ENCODE assay signal across 13 cellular contexts in genomic region chr1:21100496-21100895, GRCh38.
A peak's percentile ranks its signal among the peaks of the same experiment; 100 is the strongest.
DNase-seq lines count a peak whose midpoint lies in the region; ATAC-seq and TF ChIP-seq lines count a peak whose summit lies in the region.
"Had no signal": no experiment of that assay in that cellular context is flagged by ENCODE, and none has a peak within 500 bp of the region (broad histone marks: within the 10 kb centered on the region; RNA-seq: fewer than 3 reads in every experiment).

No MANE protein-coding gene starts in this region.

- H3K23me2 ChIP-seq in H9 (ENCODE audit: insufficient read length, low read depth, low read length, poor library complexity, severe bottlenecking): no peaks in the 10 kb centered on the region

- TF ChIP-seq CTCF in H9 (conservative IDR thresholded peaks at IDR 0.05): no peak
- no peak for TF ChIP-seq CTCF in fibroblast of mammary gland (conservative IDR thresholded peaks at IDR 0.05; ENCODE audit: control insufficient read depth, insufficient read depth, low read depth, low read length)
- no peak for TF ChIP-seq CTCF in omental fat pad (IDR thresholded peaks at IDR 0.05)
- TF ChIP-seq CTCF in smooth muscle cell (IDR thresholded peaks at IDR 0.05; ENCODE audit: borderline replicate concordance, insufficient read depth, poor library complexity, severe bottlenecking): no peak
- no peak for TF ChIP-seq CTCF in osteoblast (IDR thresholded peaks at IDR 0.05; ENCODE audit: extremely low read depth, low read depth, low read length)
- no peak for TF ChIP-seq CTCF in GM13977 (IDR thresholded peaks at IDR 0.05; ENCODE audit: extremely low read depth, insufficient read depth, missing control alignments)

- peaks cover 1 to 24% (median 13%) of the 10 kb centered on the region in 3 experiments; a peak in 6 of 7 replicates for H3K36me3 Mint-ChIP-seq in H9 (ENCODE audit: insufficient read depth in 1 of 3, low read depth in 3 of 3)

- H2AFZ ChIP-seq in H9 (ENCODE audit: low read length): no peak overlapping the region
- H2AFZ ChIP-seq in smooth muscle cell (ENCODE audit: low read depth): no peak overlapping the region
- no peak overlapping the region for H2AFZ ChIP-seq in osteoblast (ENCODE audit: low read length)

- no peak overlapping the region for H2BK120ac ChIP-seq in H9 (ENCODE audit: low read depth, low read length, poor library complexity, severe bottlenecking)

- no peak overlapping the region for H4K91ac ChIP-seq in H9 (ENCODE audit: insufficient read length, low read depth, low read length)

- H3K9ac ChIP-seq in H9 (ENCODE audit: extremely low read depth, insufficient read length, low read length) (no peak overlapping the region), smooth muscle cell (ENCODE audit: low read depth) (no peak overlapping the region)

- peak overlapping the region; percentile 41 to 92 (median 51) for H3K27ac Mint-ChIP-seq in H9
- H3K27ac Mint-ChIP-seq: activated CD4-positive, alpha-beta T cell treated with anti-CD3 and anti-CD28 coated beads, Interleukin-2, amount 10 ng/mL, durations not matched to agents 7 days and 5 days; CD4-positive, alpha-beta memory T cell; T-helper 17 cell had no signal

- in situ Hi-C loops in GM13977 (cut with MboI; ENCODE audit: low pct_unique_long_range_greater_than_20kb, low sequenced_read_pairs, unreplicated experiment): no loop called here

- H3K27me3 ChIP-seq in H9 (ENCODE audit: insufficient read depth, low read length) (no peaks in the 10 kb centered on the region), smooth muscle cell (ENCODE audit: low read depth) (no peaks in the 10 kb centered on the region), osteoblast (ENCODE audit: insufficient read depth, low read length) (no peaks in the 10 kb centered on the region)

- H3K9me3 Mint-ChIP-seq in H9: no peaks in the 10 kb centered on the region
- H3K9me3 Mint-ChIP-seq: activated CD4-positive, alpha-beta T cell treated with anti-CD3 and anti-CD28 coated beads, Interleukin-2, amount 10 ng/mL, durations not matched to agents 7 days and 5 days; CD4-positive, alpha-beta memory T cell had no signal

- no peak overlapping the region for H2BK20ac ChIP-seq in H9 (ENCODE audit: low read depth, low read length, poor library complexity, severe bottlenecking)

- H3K36me3 ChIP-seq in smooth muscle cell (ENCODE audit: low read depth) (peaks cover 6% of the 10 kb centered on the region), osteoblast (ENCODE audit: insufficient read depth, low read length) (peaks cover 4% of the 10 kb centered on the region)

- no peak overlapping the region for H2BK15ac ChIP-seq in H9 (ENCODE audit: low read depth, low read length)

- H2BK5ac ChIP-seq in H9 (ENCODE audit: insufficient read length, low read length): no peak overlapping the region

- H3K4me2 ChIP-seq in H9 (ENCODE audit: insufficient read depth, insufficient read length, low read length) (peak overlapping the region; percentile 2), smooth muscle cell (no peak overlapping the region), osteoblast (ENCODE audit: insufficient read depth, low read length) (no peak overlapping the region)

- H3K4me1 ChIP-seq in H9 (ENCODE audit: insufficient read depth, low read length) (peaks cover 3% of the 10 kb centered on the region; the same call in 1 of the 2 replicates), smooth muscle cell (ENCODE audit: low read depth) (peaks cover 5% of the 10 kb centered on the region), osteoblast (ENCODE audit: insufficient read depth, low read length) (no peaks in the 10 kb centered on the region)

- no peak overlapping the region for H3K56ac ChIP-seq in H9 (ENCODE audit: insufficient read length, low read depth, low read length)

- H3K27me3 Mint-ChIP-seq in H9 (ENCODE audit: low read depth): no peaks in the 10 kb centered on the region
- H3K27me3 Mint-ChIP-seq: activated CD4-positive, alpha-beta T cell treated with anti-CD3 and anti-CD28 coated beads, Interleukin-2, amount 10 ng/mL, durations not matched to agents 7 days and 5 days; CD4-positive, alpha-beta memory T cell; T-helper 17 cell had no signal

- no peaks in the 10 kb centered on the region for H4K20me1 ChIP-seq in H9 (ENCODE audit: control insufficient read depth, insufficient read depth, insufficient read length)
- peaks cover 63% of the 10 kb centered on the region for H4K20me1 ChIP-seq in smooth muscle cell (ENCODE audit: low read depth)
- H4K20me1 ChIP-seq in osteoblast (ENCODE audit: insufficient read depth, low read length): peaks cover 7% of the 10 kb centered on the region

- no peak overlapping the region for H3T11ph ChIP-seq in H9 (ENCODE audit: low read length)

- H3K9me3 ChIP-seq in H9 (ENCODE audit: control insufficient read depth, low read depth, low read length) (no peaks in the 10 kb centered on the region), smooth muscle cell (replicated peaks; ENCODE audit: low read depth) (no peaks in the 10 kb centered on the region), osteoblast (ENCODE audit: low read depth, low read length) (no peaks in the 10 kb centered on the region)

- no CpG with 5 or more reads among the region's 5 CpGs for WGBS in H9 (ENCODE audit: extremely low coverage, insufficient read length, low lambda C conversion rate)
- WGBS in smooth muscle cell (ENCODE audit: low lambda C conversion rate): 83% methylated on average over 5 of the region's 5 CpGs

- peaks cover 3% of the 10 kb centered on the region for H3K79me1 ChIP-seq in H9 (ENCODE audit: insufficient read depth, low read depth, low read length, poor library complexity, severe bottlenecking)

- H3K4me3 Mint-ChIP-seq in H9: no peak overlapping the region; a peak in 1 of 5 replicates
- H3K4me3 Mint-ChIP-seq: activated CD4-positive, alpha-beta T cell treated with anti-CD3 and anti-CD28 coated beads, Interleukin-2, amount 10 ng/mL, durations not matched to agents 7 days and 5 days; CD4-positive, alpha-beta memory T cell; T-helper 17 cell had no signal

- ATAC-seq in omental fat pad (ENCODE audit: low FRiP score): peak; percentile 44
- ATAC-seq: T-helper 17 cell had no signal

- H3K18ac ChIP-seq in H9 (ENCODE audit: insufficient read length, low read depth, low read length): no peak overlapping the region

- H3K23ac ChIP-seq in H9 (ENCODE audit: insufficient read length, low read depth, low read length): no peak overlapping the region

- peaks cover 16 to 17% of the 10 kb centered on the region in 2 experiments for H3K4me1 Mint-ChIP-seq in H9
- H3K4me1 Mint-ChIP-seq: activated CD4-positive, alpha-beta T cell treated with anti-CD3 and anti-CD28 coated beads, Interleukin-2, amount 10 ng/mL, durations not matched to agents 7 days and 5 days; CD4-positive, alpha-beta memory T cell had no signal

- H3F3A ChIP-seq in smooth muscle cell (ENCODE audit: low read depth): no peaks in the 10 kb centered on the region

- no peak overlapping the region for H4K8ac ChIP-seq in H9 (replicated peaks; ENCODE audit: insufficient read length, low read depth, low read length)

- H3K27ac ChIP-seq in H9 (ENCODE audit: insufficient read length, low read depth, low read length): no peak overlapping the region
- H3K27ac ChIP-seq in smooth muscle cell (ENCODE audit: low read depth): no peak overlapping the region
- H3K27ac ChIP-seq in osteoblast (ENCODE audit: low read depth, low read length): no peak overlapping the region

- H3K79me2 ChIP-seq in H9 (ENCODE audit: insufficient read depth, low read length) (peaks cover 2% of the 10 kb centered on the region; the same call in 1 of the 2 replicates), smooth muscle cell (ENCODE audit: low read depth) (peaks cover 53% of the 10 kb centered on the region), osteoblast (ENCODE audit: insufficient read depth, low read length) (peaks cover 62% of the 10 kb centered on the region)

- no peak overlapping the region for H2BK12ac ChIP-seq in H9 (ENCODE audit: insufficient read length, low read depth, low read length)

- H4K5ac ChIP-seq in H9 (ENCODE audit: insufficient read length, low read depth, low read length): no peak overlapping the region

- H3K4me3 ChIP-seq in fibroblast of mammary gland (ENCODE audit: control insufficient read depth, low read depth, low read length) (no peak overlapping the region), smooth muscle cell (no peak overlapping the region), osteoblast (ENCODE audit: insufficient read depth, low read length) (no peak overlapping the region)

- H2AK5ac ChIP-seq in H9 (ENCODE audit: insufficient read length, low read length): no peak overlapping the region

- H3K4ac ChIP-seq in H9 (ENCODE audit: low read depth, low read length): no peak overlapping the region

- no peak for DNase-seq in H9
- peak; percentile 39 for DNase-seq in OCI-M1 (lab: John Stamatoyannopoulos, UW)
- DNase-seq in fibroblast of mammary gland (ENCODE audit: low read depth): peak; percentile 26
- no peak for DNase-seq in omental fat pad (ENCODE audit: low spot score)
- DNase-seq in smooth muscle cell (lab: John Stamatoyannopoulos, UW; ENCODE audit: unreplicated experiment): no peak
- DNase-seq in osteoblast (ENCODE audit: insufficient read length, low spot score, missing footprints): no peak
- DNase-seq in activated CD8-positive, alpha-beta memory T cell treated with anti-CD3 and anti-CD28 coated beads, Interleukin-2, amount 50 U/mL, for 4 hours: no peak
- DNase-seq in GM13977 (ENCODE audit: low spot score): no peak
- DNase-seq: activated CD4-positive, alpha-beta T cell treated with anti-CD3 and anti-CD28 coated beads, Interleukin-2, amount 10 ng/mL, durations not matched to agents 7 days and 5 days; CD4-positive, alpha-beta memory T cell; NCI-H2171 treated with DMSO at 0.1 percent for 48 hours; right cardiac atrium; T-helper 17 cell had no signal

- H3K14ac ChIP-seq in H9 (ENCODE audit: insufficient read depth, low read length): no peak overlapping the region

Comparison
In these comparisons a context has a peak if more than half of its experiments do, and no peak if none do; other contexts are left out.
1. DNase-seq: peak in OCI-M1 (single experiment) and fibroblast of mammary gland (single experiment); none in H9 (single experiment), omental fat pad (single experiment), smooth muscle cell (single experiment), osteoblast (single experiment), activated CD8-positive, alpha-beta memory T cell treated with anti-CD3 and anti-CD28 coated beads, Interleukin-2, amount 50 U/mL, for 4 hours (single experiment) and GM13977 (single experiment).